In the genomic region with DNA sequence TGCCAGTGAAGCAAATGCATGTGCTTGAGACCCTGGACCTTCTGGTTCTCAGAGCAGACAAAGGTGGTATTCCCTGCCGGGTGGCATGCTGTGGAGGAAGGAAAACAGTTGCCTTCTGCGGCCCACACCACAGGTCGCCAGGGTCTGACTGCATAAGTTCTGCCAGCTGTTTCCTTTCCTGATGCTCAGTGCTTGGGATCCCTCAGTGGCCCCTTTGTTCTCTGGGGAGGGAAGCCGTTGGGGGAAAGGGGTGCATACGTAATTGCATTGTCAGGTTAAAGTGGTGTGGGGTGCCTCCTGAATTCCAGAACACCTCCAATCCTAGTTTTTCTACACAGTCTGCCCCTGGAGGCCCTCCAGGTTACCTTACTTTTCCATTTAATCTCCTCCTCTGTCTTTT, we compare ENCODE assay signal across 17 cellular contexts. TPM values are rescaled to one million over a fixed set of nuclear protein-coding genes. Genes with fewer than 3 reads are reported as not detected.
DNase-seq lines count a peak whose midpoint lies in the region; ATAC-seq and TF ChIP-seq lines count a peak whose summit lies in the region.
"Had no signal": no experiment of that assay in that cellular context is flagged by ENCODE, and none has a peak within 500 bp of the region (broad histone marks: within the 10 kb centered on the region; RNA-seq: fewer than 3 reads in every experiment).

No MANE protein-coding gene starts in this region.

- in situ Hi-C loops in GM23248 (cut with MboI) = no loop called here

- no peaks in the 10 kb centered on the region for H3K36me3 Mint-ChIP-seq in endothelial cell (ENCODE audit: low read depth, unreplicated experiment)

- TF ChIP-seq CTCF in endothelial cell (IDR thresholded peaks at IDR 0.05; ENCODE audit: unreplicated experiment) = no peak

- H3K9me3 ChIP-seq in BLaER1 (no peaks in the 10 kb centered on the region), NT2/D1 (ENCODE audit: insufficient read depth, low read length) (no peaks in the 10 kb centered on the region), GM23248 (ENCODE audit: low read depth) (no peaks in the 10 kb centered on the region)
- H3K9me3 ChIP-seq: HAP-1 had no signal

- H3K36me3 ChIP-seq in BLaER1 (peaks cover 4% of the 10 kb centered on the region; the same call in 1 of the 2 replicates), NT2/D1 (ENCODE audit: insufficient read depth, insufficient read length, low read length) (peaks cover 22% of the 10 kb centered on the region), GM23248 (ENCODE audit: low read depth) (no peaks in the 10 kb centered on the region)

- H3K27ac ChIP-seq in BLaER1 (no peak overlapping the region), GM23248 (no peak overlapping the region)
- H3K27ac ChIP-seq: C4-2B had no signal

- no peak overlapping the region for H3K27ac Mint-ChIP-seq in endothelial cell (ENCODE audit: unreplicated experiment)

- H3F3A ChIP-seq in GM23248 (ENCODE audit: insufficient read depth) = no peaks in the 10 kb centered on the region

- H4K20me1 ChIP-seq in BLaER1 (no peaks in the 10 kb centered on the region), GM23248 (ENCODE audit: insufficient read depth) (no peaks in the 10 kb centered on the region)

- no peak overlapping the region for H2AFZ ChIP-seq in GM23248

- H3K27me3 ChIP-seq in BLaER1 (no peaks in the 10 kb centered on the region), NT2/D1 (ENCODE audit: insufficient read depth, insufficient read length) (no peaks in the 10 kb centered on the region), GM23248 (replicated peaks; ENCODE audit: insufficient read depth) (peaks cover 5% of the 10 kb centered on the region; the same call in 1 of the 2 replicates)

- H3K9ac ChIP-seq in BLaER1 (no peak overlapping the region), NT2/D1 (ENCODE audit: insufficient read length, low read depth) (no peak overlapping the region), GM23248 (no peak overlapping the region)

- H3K4me3 ChIP-seq in BLaER1 (no peak overlapping the region), NT2/D1 (ENCODE audit: insufficient read length, low read depth) (no peak overlapping the region), GM23248 (no peak overlapping the region)
- H3K4me3 ChIP-seq: HAP-1, K562 had no signal

- WGBS in GM23248 (ENCODE audit: low coverage in 1 of 2, low lambda C conversion rate in 2 of 2, missing lambda C conversion rate in 2 of 2), 2 experiments = 75 to 83% methylated on average over 5 of the region's 5 CpGs

- H3K4me3 Mint-ChIP-seq in endothelial cell (ENCODE audit: unreplicated experiment) = no peak overlapping the region

- DNase-seq in NT2/D1 (ENCODE audit: low read depth, low spot score) (peak; percentile 81), endothelial cell (ENCODE audit: low spot score) (peak; percentile 11), mesenteric fat pad (ENCODE audit: low spot score) (peak; percentile 73), DMS53 treated with DMSO at 0.1 percent for 48 hours (lab: John Stamatoyannopoulos, UW; ENCODE audit: unreplicated experiment) (no peak), GM23248 (no peak)
- DNase-seq: GF-D8, NCI-H1930, NCI-H2171 treated with DMSO at 0.1 percent for 48 hours, NCI-H748 treated with DMSO at 0.1 percent for 48 hours, RPMI8226, SIG-M5 had no signal

- peak overlapping the region; percentile 33 for H3K4me2 ChIP-seq in BLaER1
- no peak overlapping the region for H3K4me2 ChIP-seq in GM23248 (ENCODE audit: unreplicated experiment)

- peaks cover 21% of the 10 kb centered on the region for H3K4me1 Mint-ChIP-seq in endothelial cell (ENCODE audit: unreplicated experiment)

- peaks cover 9% of the 10 kb centered on the region for H3K4me1 ChIP-seq in BLaER1
- H3K4me1 ChIP-seq in NT2/D1 (ENCODE audit: insufficient read depth, insufficient read length) = peaks cover 8% of the 10 kb centered on the region
- H3K4me1 ChIP-seq in GM23248 (ENCODE audit: insufficient read depth) = no peaks in the 10 kb centered on the region
- H3K4me1 ChIP-seq: HAP-1 had no signal

- no peaks in the 10 kb centered on the region for H3K9me3 Mint-ChIP-seq in endothelial cell (ENCODE audit: unreplicated experiment)

- no peaks in the 10 kb centered on the region for H3K79me2 ChIP-seq in GM23248 (ENCODE audit: insufficient read depth)

- peaks cover 1% of the 10 kb centered on the region for H3K27me3 Mint-ChIP-seq in endothelial cell (ENCODE audit: unreplicated experiment)

- no peaks in the 10 kb centered on the region for H3K9me2 ChIP-seq in GM23248 (ENCODE audit: insufficient read depth)

- ATAC-seq in HG03442 (IDR thresholded peaks at IDR 0.05; ENCODE audit: unreplicated experiment) (no peak), HG03135 (IDR thresholded peaks at IDR 0.05; ENCODE audit: unreplicated experiment) (no peak)
- ATAC-seq: K562 had no signal

RNA-seq across cellular contexts. Expression of a gene that starts 43.1 kb away (rescaled TPM):
- total RNA-seq in endothelial cell (ENCODE audit: unreplicated experiment) (21.5 TPM), mesenteric fat pad (15.1 TPM)
- 9.9 and 11.9 TPM in 2 replicates for total RNA-seq in GM23248 (2014; rRNA removed; shearing (Covaris generic))
- polyA plus RNA-seq in GM23248 (2016; fragmentation: Nextera tagmentation; extraction: Ambion mirVana) = 8.7 and 9.6 TPM in 2 replicates

Comparison
In these comparisons a context has a peak if more than half of its experiments do, and no peak if none do; other contexts are left out.
1. DNase-seq: peak in NT2/D1 (single experiment), endothelial cell (single experiment) and mesenteric fat pad (single experiment); none in DMS53 treated with DMSO at 0.1 percent for 48 hours (single experiment) and GM23248 (single experiment).